ENCODE assay signal across 8 cellular contexts in genomic region chr6:35727935-35728662, GRCh38. TPM values are rescaled to one million over a fixed set of nuclear protein-coding genes. Genes with fewer than 3 reads are reported as not detected.
DNase-seq lines count a peak whose midpoint lies in the region; ATAC-seq and TF ChIP-seq lines count a peak whose summit lies in the region.

No MANE protein-coding gene starts in this region.

- H2AFZ ChIP-seq in Loucy (ENCODE audit: low read length), result no peak overlapping the region
- H2AFZ ChIP-seq in neuron (ENCODE audit: low read depth, low read length), result peak overlapping the region; percentile 35

- peak; percentile 44 for DNase-seq in DMS114 treated with DMSO at 0.1 percent for 48 hours (lab: John Stamatoyannopoulos, UW; ENCODE audit: unreplicated experiment)
- peak; percentile 87 for DNase-seq in SIG-M5 treated with dmso at 0.1 percent for 504 hours (lab: John Stamatoyannopoulos, UW; ENCODE audit: unreplicated experiment)
- peak; percentile 43 to 85 (median 61) for DNase-seq in activated naive CD4-positive, alpha-beta T cell (lab: John Stamatoyannopoulos, UW)
- DNase-seq in foreskin keratinocyte, result peak; percentile 84 to 93

- peak overlapping the region; percentile 76 for H3K4me3 ChIP-seq in Loucy (ENCODE audit: low read length, poor library complexity, severe bottlenecking)
- peak overlapping the region; percentile 82 for H3K4me3 ChIP-seq in neuron (ENCODE audit: low read length)
- peak overlapping the region; percentile 65 to 75 for H3K4me3 ChIP-seq in stomach smooth muscle (ENCODE audit: low read length in 2 of 2)

- H3K36me3 ChIP-seq in Loucy (ENCODE audit: insufficient read depth, low read length) (no peaks in the 10 kb centered on the region), neuron (ENCODE audit: insufficient read depth, low read length) (no peaks in the 10 kb centered on the region), stomach smooth muscle (ENCODE audit: control insufficient read depth in 2 of 2, insufficient read depth in 2 of 2, low read length in 2 of 2) (no peaks in the 10 kb centered on the region)

- no peaks in the 10 kb centered on the region for H3K27me3 ChIP-seq in Loucy (ENCODE audit: insufficient read depth, low read length, poor library complexity, severe bottlenecking)
- H3K27me3 ChIP-seq in foreskin keratinocyte, result no peaks in the 10 kb centered on the region
- no peaks in the 10 kb centered on the region for H3K27me3 ChIP-seq in neuron (ENCODE audit: insufficient read depth, low read length)
- H3K27me3 ChIP-seq in stomach smooth muscle (ENCODE audit: control insufficient read depth in 1 of 2, insufficient read depth in 2 of 2, low read length in 2 of 2), result no peaks in the 10 kb centered on the region

- H3K4me1 ChIP-seq in Loucy (ENCODE audit: insufficient read depth, low read length, poor library complexity, severe bottlenecking), result peaks cover 85% of the 10 kb centered on the region
- H3K4me1 ChIP-seq in foreskin keratinocyte, result peaks cover 41% of the 10 kb centered on the region
- H3K4me1 ChIP-seq in neuron (ENCODE audit: insufficient read depth, low read length), result peaks cover 32% of the 10 kb centered on the region
- peaks cover 85% of the 10 kb centered on the region for H3K4me1 ChIP-seq in stomach smooth muscle (ENCODE audit: control insufficient read depth, insufficient read depth, low read length)

- no peaks in the 10 kb centered on the region for H4K20me1 ChIP-seq in Loucy (ENCODE audit: insufficient read depth, low read length, poor library complexity, severe bottlenecking)

- H3K4me2 ChIP-seq in Loucy (ENCODE audit: low read depth, low read length, poor library complexity, severe bottlenecking), result peak overlapping the region; percentile 90

- TF ChIP-seq CTCF in Loucy (conservative IDR thresholded peaks at IDR 0.05; ENCODE audit: low read length) (peak; percentile 13; the same call in 1 of the 2 replicates), foreskin keratinocyte (conservative IDR thresholded peaks at IDR 0.05) (peak; percentile 15)

- ATAC-seq in GM21717 (IDR thresholded peaks at IDR 0.05; ENCODE audit: unreplicated experiment) (peak; percentile 44), foreskin keratinocyte (peak; percentile 74)

- H3K9me3 ChIP-seq in Loucy (ENCODE audit: insufficient read depth, low read depth, low read length) (no peaks in the 10 kb centered on the region), neuron (ENCODE audit: low read length) (no peaks in the 10 kb centered on the region), stomach smooth muscle (ENCODE audit: control insufficient read depth in 2 of 2, low read length in 2 of 2) (no peaks in the 10 kb centered on the region)

- H3K9ac ChIP-seq in Loucy (ENCODE audit: low read depth, low read length, poor library complexity, severe bottlenecking) (peak overlapping the region; percentile 96), stomach smooth muscle (ENCODE audit: low read length in 2 of 2) (peak overlapping the region; percentile 94 to 98)

- peaks cover 25% of the 10 kb centered on the region; the same call in 1 of the 2 replicates for H3K79me2 ChIP-seq in Loucy (ENCODE audit: insufficient read depth, low read length)

- peaks cover 14% of the 10 kb centered on the region; the same call in 1 of the 2 replicates for H3F3A ChIP-seq in Loucy (ENCODE audit: low read depth)

- no peaks in the 10 kb centered on the region for H3K9me2 ChIP-seq in Loucy (replicated peaks; ENCODE audit: low read depth, low read length)

- H3K27ac ChIP-seq in foreskin keratinocyte, result peak overlapping the region; percentile 92
- peak overlapping the region; percentile 100 for H3K27ac ChIP-seq in stomach smooth muscle (ENCODE audit: low read length)

RNA-seq across cellular contexts. Expression of gene ARMC12, which starts 8.7 kb away (rescaled TPM):
- total RNA-seq in foreskin keratinocyte, result 0.14 and 0.27 TPM in 2 replicates
- 0.15 and 0.23 TPM in 2 replicates for polyA plus RNA-seq in foreskin keratinocyte

RNA-seq across cellular contexts. Expression of gene FKBP5, which starts 39.4 kb away (rescaled TPM):
- 42.2 and 59.4 TPM in 2 replicates for total RNA-seq in foreskin keratinocyte
- polyA plus RNA-seq in foreskin keratinocyte, result 28.1 and 41.8 TPM in 2 replicates

RNA-seq across cellular contexts. Expression of gene CLPSL2, which starts 48.3 kb away (rescaled TPM):
- not detected in 2 replicates for total RNA-seq in foreskin keratinocyte
- polyA plus RNA-seq in foreskin keratinocyte, result not detected in 2 replicates

RNA-seq across cellular contexts. Expression of gene CLPSL1, which starts 52.7 kb away (rescaled TPM):
- total RNA-seq in foreskin keratinocyte, result not detected in 2 replicates
- polyA plus RNA-seq in foreskin keratinocyte, result not detected in 2 replicates

Comparison
In these comparisons a context has a peak if more than half of its experiments do, and no peak if none do; other contexts are left out.
1. Peak in every context shown above with its lines: DNase-seq, ATAC-seq, H3K4me3 ChIP-seq and H3K27ac ChIP-seq.